ENCODE assay signal across 21 cellular contexts in genomic region chr19:6712692-6713670, GRCh38. TPM values are rescaled to one million over a fixed set of nuclear protein-coding genes. Genes with fewer than 3 reads are reported as not detected.
DNase-seq lines count a peak whose midpoint lies in the region; ATAC-seq and TF ChIP-seq lines count a peak whose summit lies in the region.
"Had no signal": no experiment of that assay in that cellular context is flagged by ENCODE, and none has a peak within 500 bp of the region (broad histone marks: within the 10 kb centered on the region; RNA-seq: fewer than 3 reads in every experiment).

No MANE protein-coding gene starts in this region.

- no peaks in the 10 kb centered on the region for H3K79me2 ChIP-seq in osteoblast (ENCODE audit: insufficient read depth, low read length)

- intact Hi-C loops in CD14-positive monocyte (cut with micrococcal nuclease): loop anchor here in 1 of 2 donors (5.0 kb wide), 1 partner anchor 81 kb away; no protein-coding TSS in a partner anchor

- ATAC-seq in GM19351 (IDR thresholded peaks at IDR 0.05; ENCODE audit: unreplicated experiment): no peak

- TF ChIP-seq CTCF in CD14-positive monocyte (IDR thresholded peaks at IDR 0.05): no peak
- TF ChIP-seq CTCF in endothelial cell (IDR thresholded peaks at IDR 0.05; ENCODE audit: unreplicated experiment): no peak
- no peak for TF ChIP-seq CTCF in osteoblast (IDR thresholded peaks at IDR 0.05; ENCODE audit: extremely low read depth, low read depth, low read length)

- H4K20me1 ChIP-seq in osteoblast (ENCODE audit: insufficient read depth, low read length): no peaks in the 10 kb centered on the region

- H2AFZ ChIP-seq in osteoblast (ENCODE audit: low read length): no peak overlapping the region

- no peaks in the 10 kb centered on the region for H3K36me3 Mint-ChIP-seq in activated naive CD4-positive, alpha-beta T cell treated with anti-CD3 and anti-CD28 coated beads, Interleukin-2, amount 50 U/mL, for 24 hours
- H3K36me3 Mint-ChIP-seq in CD14-positive monocyte: no peaks in the 10 kb centered on the region
- H3K36me3 Mint-ChIP-seq in endothelial cell (ENCODE audit: low read depth, unreplicated experiment): peaks cover 17% of the 10 kb centered on the region

- no peaks in the 10 kb centered on the region for H3K9me3 Mint-ChIP-seq in activated naive CD4-positive, alpha-beta T cell treated with anti-CD3 and anti-CD28 coated beads, Interleukin-2, amount 50 U/mL, for 24 hours
- H3K9me3 Mint-ChIP-seq in CD14-positive monocyte (peaks cover 0 to 12% (median 0%) of the 10 kb centered on the region in 7 donors), endothelial cell (ENCODE audit: unreplicated experiment) (peaks cover 26% of the 10 kb centered on the region)

- H3K4me1 Mint-ChIP-seq in activated naive CD4-positive, alpha-beta T cell treated with anti-CD3 and anti-CD28 coated beads, Interleukin-2, amount 50 U/mL, for 24 hours: peaks cover 13% of the 10 kb centered on the region
- H3K4me1 Mint-ChIP-seq in CD14-positive monocyte (peaks cover 9% of the 10 kb centered on the region), endothelial cell (ENCODE audit: unreplicated experiment) (peaks cover 4% of the 10 kb centered on the region)

- H3K27ac Mint-ChIP-seq in activated naive CD4-positive, alpha-beta T cell treated with anti-CD3 and anti-CD28 coated beads, Interleukin-2, amount 50 U/mL, for 24 hours: peak overlapping the region; percentile 10
- H3K27ac Mint-ChIP-seq in CD14-positive monocyte (peak overlapping the region in 1 of 7 donors; percentile 52), endothelial cell (ENCODE audit: unreplicated experiment) (no peak overlapping the region)

- no peak overlapping the region for H3K4me2 ChIP-seq in osteoblast (ENCODE audit: insufficient read depth, low read length)

- no peak overlapping the region for H3K4me3 ChIP-seq in osteoblast (ENCODE audit: insufficient read depth, low read length)
- H3K4me3 ChIP-seq: MG63 had no signal

- H3K27me3 ChIP-seq in osteoblast (ENCODE audit: insufficient read depth, low read length): peaks cover 18% of the 10 kb centered on the region
- H3K27me3 ChIP-seq: MG63 had no signal

- H3K27me3 Mint-ChIP-seq in activated naive CD4-positive, alpha-beta T cell treated with anti-CD3 and anti-CD28 coated beads, Interleukin-2, amount 50 U/mL, for 24 hours: peaks cover 18% of the 10 kb centered on the region
- peaks cover 45 to 57% (median 48%) of the 10 kb centered on the region in 3 donors for H3K27me3 Mint-ChIP-seq in CD14-positive monocyte (ENCODE audit: low read depth in 3 of 3)
- H3K27me3 Mint-ChIP-seq in endothelial cell (ENCODE audit: unreplicated experiment): peaks cover 24% of the 10 kb centered on the region

- no peaks in the 10 kb centered on the region for H3K9me3 ChIP-seq in osteoblast (ENCODE audit: low read depth, low read length)
- H3K9me3 ChIP-seq: MG63 had no signal

- H3K4me1 ChIP-seq in osteoblast (ENCODE audit: insufficient read depth, low read length): no peaks in the 10 kb centered on the region

- no peak overlapping the region for H3K27ac ChIP-seq in osteoblast (ENCODE audit: low read depth, low read length)
- H3K27ac ChIP-seq: C4-2B had no signal

- no peak overlapping the region for H3K4me3 Mint-ChIP-seq in activated naive CD4-positive, alpha-beta T cell treated with anti-CD3 and anti-CD28 coated beads, Interleukin-2, amount 50 U/mL, for 24 hours
- no peak overlapping the region for H3K4me3 Mint-ChIP-seq in CD14-positive monocyte
- peak overlapping the region; percentile 44 for H3K4me3 Mint-ChIP-seq in endothelial cell (ENCODE audit: unreplicated experiment)

- no peaks in the 10 kb centered on the region for H3K36me3 ChIP-seq in osteoblast (ENCODE audit: insufficient read depth, low read length)
- H3K36me3 ChIP-seq: MG63 had no signal

- no peak for DNase-seq in activated naive CD4-positive, alpha-beta T cell treated with anti-CD3 and anti-CD28 coated beads, Interleukin-2, amount 50 U/mL, for 16 hours
- DNase-seq in CD14-positive monocyte (ENCODE audit: low spot score) (peak; percentile 36), endothelial cell (ENCODE audit: low spot score) (no peak), osteoblast (ENCODE audit: insufficient read length, low spot score, missing footprints) (peak; percentile 70), GF-D8 (lab: John Stamatoyannopoulos, UW) (no peak)
- DNase-seq: DMS53, GDM1, MG63, NCI-H1417, NCI-H1694 treated with DMSO at 0.1 percent for 48 hours, NCI-H2081 treated with DMSO at 0.1 percent for 48 hours, NCI-H2171 treated with DMSO at 0.1 percent for 48 hours, NCI-H526, OCI-M1, Right ventricle myocardium superior had no signal

RNA-seq across cellular contexts. Expression of gene C3, which starts 7.5 kb away (rescaled TPM):
- 1 to 10 TPM; 2.4 to 3.2 TPM for polyA plus RNA-seq in CD14-positive monocyte
- total RNA-seq in endothelial cell (ENCODE audit: unreplicated experiment) (not detected), osteoblast (5.0 and 14.1 TPM in 2 replicates)
- total RNA-seq: SK-MEL-5 had no signal

RNA-seq across cellular contexts. Expression of gene GPR108, which starts 24.4 kb away (rescaled TPM):
- polyA plus RNA-seq in CD14-positive monocyte: 100 to 1,000 TPM; 129 to 147 TPM
- total RNA-seq in endothelial cell (ENCODE audit: unreplicated experiment) (69.1 TPM), osteoblast (42.3 and 52.2 TPM in 2 replicates)

RNA-seq across cellular contexts. Expression of gene TRIP10, which starts 26.5 kb away (rescaled TPM):
- 1 to 10 TPM; 1.5 to 1.9 TPM for polyA plus RNA-seq in CD14-positive monocyte
- 42.8 TPM for total RNA-seq in endothelial cell (ENCODE audit: unreplicated experiment)
- total RNA-seq in osteoblast: 32.4 and 36.2 TPM in 2 replicates

RNA-seq across cellular contexts. Expression of gene TNFSF14, which starts 43.0 kb away (rescaled TPM):
- 1 to 10 TPM in 1 of 2 donors, under 1 TPM in 1; 0.81 to 4.5 TPM for polyA plus RNA-seq in CD14-positive monocyte
- total RNA-seq in endothelial cell (ENCODE audit: unreplicated experiment) (not detected), osteoblast (not detected in 2 replicates)
- total RNA-seq: A172, LHCN-M2, SK-MEL-5 had no signal

RNA-seq across cellular contexts. Expression of gene SH2D3A, which starts 54.3 kb away (rescaled TPM):
- polyA plus RNA-seq in CD14-positive monocyte: not detected
- total RNA-seq in endothelial cell (ENCODE audit: unreplicated experiment) (1.5 TPM), osteoblast (not detected in 2 replicates)
- total RNA-seq: A172, LHCN-M2, Right ventricle myocardium superior had no signal

Comparison
In these comparisons a context has a peak if more than half of its experiments do, and no peak if none do; other contexts are left out.
1. DNase-seq: peak in CD14-positive monocyte (single experiment) and osteoblast (single experiment); none in activated naive CD4-positive, alpha-beta T cell treated with anti-CD3 and anti-CD28 coated beads, Interleukin-2, amount 50 U/mL, for 16 hours (single experiment), endothelial cell (single experiment) and GF-D8 (single experiment).